Comparison of ENCODE assay signal across 8 cellular contexts in genomic region chrX:118839334-118839958, GRCh38. TPM values are rescaled to one million over a fixed set of nuclear protein-coding genes. Genes with fewer than 3 reads are reported as not detected.
DNase-seq lines count a peak whose midpoint lies in the region; ATAC-seq and TF ChIP-seq lines count a peak whose summit lies in the region.

No MANE protein-coding gene starts in this region.

- H4K20me1 ChIP-seq in DOHH2 (ENCODE audit: control insufficient read depth, insufficient read depth, low read depth, low read length): no peaks in the 10 kb centered on the region

- intact Hi-C loops in esophagus muscularis mucosa (cut with DNase I): no loop called here

- H3K27me3 ChIP-seq in DOHH2 (ENCODE audit: control insufficient read depth, low read length) (no peaks in the 10 kb centered on the region), esophagus muscularis mucosa (no peaks in the 10 kb centered on the region), mucosa of rectum (ENCODE audit: control insufficient read depth in 2 of 2, insufficient read depth in 2 of 2, low read length in 2 of 2) (no peaks in the 10 kb centered on the region)

- H3K4me2 ChIP-seq in DOHH2 (ENCODE audit: low read length): peak overlapping the region; percentile 32

- H3K4me1 ChIP-seq in DOHH2 (ENCODE audit: control insufficient read depth, low read length) (no peaks in the 10 kb centered on the region), esophagus muscularis mucosa (peaks cover 0 to 6% (median 3%) of the 10 kb centered on the region in 4 donors), mucosa of rectum (ENCODE audit: control insufficient read depth in 2 of 2, insufficient read depth in 2 of 2, low read length in 2 of 2) (peaks cover 0 to 3% of the 10 kb centered on the region in 2 donors)

- peak; percentile 52 for TF ChIP-seq CTCF in DOHH2 (IDR thresholded peaks at IDR 0.05; ENCODE audit: low read depth, low read length, poor library complexity, severe bottlenecking)
- TF ChIP-seq CTCF in esophagus muscularis mucosa (IDR thresholded peaks at IDR 0.05): peak; percentile 65 to 82 (median 68)

- ATAC-seq in HG02571 (IDR thresholded peaks at IDR 0.05; ENCODE audit: unreplicated experiment): peak; percentile 66
- ATAC-seq in GM21529 (IDR thresholded peaks at IDR 0.05; ENCODE audit: unreplicated experiment): no peak

- H3K79me2 ChIP-seq in DOHH2 (ENCODE audit: control insufficient read depth, low read length): no peaks in the 10 kb centered on the region

- H3F3A ChIP-seq in DOHH2 (ENCODE audit: control insufficient read depth, insufficient read depth): no peaks in the 10 kb centered on the region

- no peaks in the 10 kb centered on the region for H3K36me3 ChIP-seq in DOHH2 (ENCODE audit: control insufficient read depth, low read length)
- H3K36me3 ChIP-seq in esophagus muscularis mucosa: no peaks in the 10 kb centered on the region
- no peaks in the 10 kb centered on the region for H3K36me3 ChIP-seq in mucosa of rectum (ENCODE audit: control insufficient read depth in 2 of 2, insufficient read depth in 2 of 2, low read length in 2 of 2)

- H3K4me3 ChIP-seq in DOHH2 (ENCODE audit: low read length) (peak overlapping the region; percentile 22; the same call in 1 of the 2 replicates), esophagus muscularis mucosa (peak overlapping the region; percentile 50 to 63 (median 52)), mucosa of rectum (ENCODE audit: low read length in 2 of 2) (peak overlapping the region; percentile 38 to 62)

- 64% methylated on average over 7 of the region's 50 CpGs for WGBS in esophagus muscularis mucosa

- DNase-seq in NCI-H69 (lab: John Stamatoyannopoulos, UW): peak; percentile 85
- peak; percentile 60 for DNase-seq in activated T-cell treated with anti-CD3 and anti-CD28 coated beads, Interleukin-2, amount 50 U/mL, for 1 hour
- DNase-seq in esophagus muscularis mucosa (ENCODE audit: extremely low spot score): no peak
- peak; percentile 11 to 22 for DNase-seq in stimulated activated CD8-positive, alpha-beta memory T cell treated with anti-CD3 and anti-CD28 coated beads, Interleukin-4, amount 100 ng/mL, for 4 hours (ENCODE audit: low read depth in 2 of 2, low spot score in 1 of 2)

- TF ChIP-seq EP300 in esophagus muscularis mucosa (IDR thresholded peaks at IDR 0.05): no peak

- H3K9me2 ChIP-seq in DOHH2 (replicated peaks; ENCODE audit: control insufficient read depth, low read length): no peaks in the 10 kb centered on the region

- no peak for TF ChIP-seq POLR2A in esophagus muscularis mucosa (IDR thresholded peaks at IDR 0.05; ENCODE audit: low read depth)

- H3K9me3 ChIP-seq in DOHH2 (ENCODE audit: control insufficient read depth, insufficient read depth, low read length) (no peaks in the 10 kb centered on the region), esophagus muscularis mucosa (no peaks in the 10 kb centered on the region), mucosa of rectum (ENCODE audit: control insufficient read depth in 2 of 2, low read length in 2 of 2) (no peaks in the 10 kb centered on the region)

- peak overlapping the region in 1 of 2 donors; percentile 30 for H3K9ac ChIP-seq in mucosa of rectum (ENCODE audit: low read depth in 1 of 2, low read length in 2 of 2)

- H3K27ac ChIP-seq in DOHH2 (ENCODE audit: low read depth, low read length): no peak overlapping the region
- peak overlapping the region in 1 of 4 donors; percentile 10 for H3K27ac ChIP-seq in esophagus muscularis mucosa (replicated peaks in 1 of 4)
- H3K27ac ChIP-seq in mucosa of rectum (ENCODE audit: low read depth in 2 of 2, low read length in 2 of 2): no peak overlapping the region

RNA-seq across cellular contexts. Expression of gene ZCCHC12, which starts 15.8 kb away (rescaled TPM):
- total RNA-seq in esophagus muscularis mucosa: 1 to 10 TPM in 1 of 4 donors, under 1 TPM in 2, not detected in 1; 0.11 to 1.2 (median 0.45) TPM
